ENCODE assay signal across 8 cellular contexts in the genomic region with DNA sequence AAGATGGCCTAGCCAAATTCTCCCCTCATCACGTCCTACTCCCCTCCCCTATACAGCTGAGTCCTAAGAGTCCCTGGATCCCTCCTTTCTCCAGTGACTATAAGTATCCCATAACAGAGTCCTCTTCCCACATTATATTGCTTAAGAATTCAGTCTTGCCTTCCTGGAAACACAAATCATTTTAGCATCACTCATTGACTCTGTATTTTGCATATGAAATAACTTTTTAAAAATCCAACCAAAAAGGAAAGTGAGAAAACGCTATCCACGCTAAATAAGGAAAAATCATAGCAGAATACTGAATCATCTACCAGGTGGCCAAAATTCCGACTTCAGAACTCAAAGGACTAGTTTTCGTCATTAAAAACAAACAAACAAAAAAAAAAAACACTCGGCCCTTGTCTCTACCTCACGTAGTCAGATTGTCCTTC.
DNase-seq lines count a peak whose midpoint lies in the region; ATAC-seq lines count a peak whose summit lies in the region.

No MANE protein-coding gene starts in this region.

- H3K4me3 Mint-ChIP-seq in T-helper 2 cell treated with Interferon-gamma antibody and Interleukin-4, amounts not matched to agents 5 μg/mL and 100 μg/mL, for 36 hours = peak overlapping the region; percentile 71
- H3K4me3 Mint-ChIP-seq in activated CD8-positive, alpha-beta T cell treated with anti-CD3 and anti-CD28 coated beads, Interleukin-2, amount 10 ng/mL, durations not matched to agents 7 days and 5 days = peak overlapping the region; percentile 63

- no peak overlapping the region for H3K4me3 ChIP-seq in subcutaneous abdominal adipose tissue (ENCODE audit: low read depth in 1 of 5, low read length in 5 of 5)

- H3K4me1 ChIP-seq in subcutaneous abdominal adipose tissue (ENCODE audit: control insufficient read depth in 5 of 5, insufficient read depth in 5 of 5, low read length in 5 of 5) = peaks cover 3 to 38% (median 23%) of the 10 kb centered on the region in 5 donors

- DNase-seq in T-helper 2 cell treated with Interferon-gamma antibody and Interleukin-4, amounts not matched to agents 5 μg/mL and 100 μg/mL, for 36 hours (ENCODE audit: low spot score) = no peak
- DNase-seq in T-helper 2 cell (no peak), glomerular endothelial cell (ENCODE audit: extremely low read depth, low read depth, low spot score) (peak; percentile 34), cerebellar nuclear complex (lab: John Stamatoyannopoulos, UW) (no peak), HUDEP-2 (lab: John Stamatoyannopoulos, UW; ENCODE audit: unreplicated experiment in 76 of 76) (no peak), NCI-H1930 (lab: John Stamatoyannopoulos, UW) (no peak)
- no peak for DNase-seq in activated CD8-positive, alpha-beta T cell treated with anti-CD3 and anti-CD28 coated beads, Interleukin-2, amount 10 ng/mL, durations not matched to agents 7 days and 5 days

- no peaks in the 10 kb centered on the region for H3K9me3 ChIP-seq in subcutaneous abdominal adipose tissue (ENCODE audit: control insufficient read depth in 5 of 5, low read length in 5 of 5)

- H3K36me3 ChIP-seq in subcutaneous abdominal adipose tissue (ENCODE audit: control insufficient read depth in 5 of 5, insufficient read depth in 5 of 5, low read length in 5 of 5) = peaks cover 17 to 67% (median 33%) of the 10 kb centered on the region in 5 donors

- H3K36me3 Mint-ChIP-seq in T-helper 2 cell treated with Interferon-gamma antibody and Interleukin-4, amounts not matched to agents 5 μg/mL and 100 μg/mL, for 36 hours (ENCODE audit: low read depth) = no peaks in the 10 kb centered on the region
- H3K36me3 Mint-ChIP-seq in activated CD8-positive, alpha-beta T cell treated with anti-CD3 and anti-CD28 coated beads, Interleukin-2, amount 10 ng/mL, durations not matched to agents 7 days and 5 days (ENCODE audit: low read depth) = no peaks in the 10 kb centered on the region

- peak overlapping the region; percentile 7 for H3K27ac Mint-ChIP-seq in T-helper 2 cell treated with Interferon-gamma antibody and Interleukin-4, amounts not matched to agents 5 μg/mL and 100 μg/mL, for 36 hours
- peak overlapping the region; percentile 93 for H3K27ac Mint-ChIP-seq in activated CD8-positive, alpha-beta T cell treated with anti-CD3 and anti-CD28 coated beads, Interleukin-2, amount 10 ng/mL, durations not matched to agents 7 days and 5 days

- CTCF ChIA-PET in activated CD8-positive, alpha-beta T cell treated with anti-CD3 and anti-CD28 coated beads, Interleukin-2, amount 10 ng/mL, durations not matched to agents 7 days and 5 days (lab: Charles Lee) = interaction anchor here (0.8 to 6.8 kb wide), 41 partner anchors 8 to 284 kb away, joined by 3 to 318 read pairs (median 9); a partner anchor contains a TSS

- peaks cover 38% of the 10 kb centered on the region for H3K4me1 Mint-ChIP-seq in T-helper 2 cell treated with Interferon-gamma antibody and Interleukin-4, amounts not matched to agents 5 μg/mL and 100 μg/mL, for 36 hours (ENCODE audit: low read depth)
- H3K4me1 Mint-ChIP-seq in activated CD8-positive, alpha-beta T cell treated with anti-CD3 and anti-CD28 coated beads, Interleukin-2, amount 10 ng/mL, durations not matched to agents 7 days and 5 days (ENCODE audit: low read depth) = peaks cover 51% of the 10 kb centered on the region

- H3K27me3 Mint-ChIP-seq in T-helper 2 cell treated with Interferon-gamma antibody and Interleukin-4, amounts not matched to agents 5 μg/mL and 100 μg/mL, for 36 hours (ENCODE audit: low read depth) = peaks cover 12% of the 10 kb centered on the region
- peaks cover 10% of the 10 kb centered on the region for H3K27me3 Mint-ChIP-seq in activated CD8-positive, alpha-beta T cell treated with anti-CD3 and anti-CD28 coated beads, Interleukin-2, amount 10 ng/mL, durations not matched to agents 7 days and 5 days (ENCODE audit: low read depth)

- H3K27ac ChIP-seq in subcutaneous abdominal adipose tissue (ENCODE audit: low read depth, low read length) = peak overlapping the region; percentile 90

- peak overlapping the region; percentile 11 to 76 (median 59) for H3K9ac ChIP-seq in subcutaneous abdominal adipose tissue (ENCODE audit: low read length in 5 of 5)

- POLR2A ChIA-PET in activated CD8-positive, alpha-beta T cell treated with anti-CD3 and anti-CD28 coated beads, Interleukin-2, amount 10 ng/mL, durations not matched to agents 7 days and 5 days (lab: Charles Lee) = interaction anchor here (0.6 to 2.0 kb wide), 7 partner anchors 16 to 206 kb away, joined by 3 to 20 read pairs (median 3); a partner anchor contains a TSS

- H3K27me3 ChIP-seq in subcutaneous abdominal adipose tissue (ENCODE audit: control insufficient read depth in 5 of 5, insufficient read depth in 4 of 5, low read length in 5 of 5) = no peaks in the 10 kb centered on the region

- no peaks in the 10 kb centered on the region for H3K9me3 Mint-ChIP-seq in T-helper 2 cell treated with Interferon-gamma antibody and Interleukin-4, amounts not matched to agents 5 μg/mL and 100 μg/mL, for 36 hours
- no peaks in the 10 kb centered on the region for H3K9me3 Mint-ChIP-seq in activated CD8-positive, alpha-beta T cell treated with anti-CD3 and anti-CD28 coated beads, Interleukin-2, amount 10 ng/mL, durations not matched to agents 7 days and 5 days (ENCODE audit: insufficient read depth)

- ATAC-seq in activated CD8-positive, alpha-beta T cell treated with anti-CD3 and anti-CD28 coated beads, Interleukin-2, amount 10 ng/mL, durations not matched to agents 7 days and 5 days = no peak
